Comparison of ENCODE assay signal across 1 cellular context in genomic region chr12:58814036-58814435, GRCh38.
TF ChIP-seq lines count a peak whose summit lies in the region.

No MANE protein-coding gene starts in this region.

TF ChIP-seq in GM23338, 12 proteins besides CTCF, POLR2A, EP300 and RAD21:
- no peak for TF ChIP-seq ZNF462 (CRISPR knock-in tag; IDR thresholded peaks at IDR 0.05)
- TF ChIP-seq, protein P1, sequence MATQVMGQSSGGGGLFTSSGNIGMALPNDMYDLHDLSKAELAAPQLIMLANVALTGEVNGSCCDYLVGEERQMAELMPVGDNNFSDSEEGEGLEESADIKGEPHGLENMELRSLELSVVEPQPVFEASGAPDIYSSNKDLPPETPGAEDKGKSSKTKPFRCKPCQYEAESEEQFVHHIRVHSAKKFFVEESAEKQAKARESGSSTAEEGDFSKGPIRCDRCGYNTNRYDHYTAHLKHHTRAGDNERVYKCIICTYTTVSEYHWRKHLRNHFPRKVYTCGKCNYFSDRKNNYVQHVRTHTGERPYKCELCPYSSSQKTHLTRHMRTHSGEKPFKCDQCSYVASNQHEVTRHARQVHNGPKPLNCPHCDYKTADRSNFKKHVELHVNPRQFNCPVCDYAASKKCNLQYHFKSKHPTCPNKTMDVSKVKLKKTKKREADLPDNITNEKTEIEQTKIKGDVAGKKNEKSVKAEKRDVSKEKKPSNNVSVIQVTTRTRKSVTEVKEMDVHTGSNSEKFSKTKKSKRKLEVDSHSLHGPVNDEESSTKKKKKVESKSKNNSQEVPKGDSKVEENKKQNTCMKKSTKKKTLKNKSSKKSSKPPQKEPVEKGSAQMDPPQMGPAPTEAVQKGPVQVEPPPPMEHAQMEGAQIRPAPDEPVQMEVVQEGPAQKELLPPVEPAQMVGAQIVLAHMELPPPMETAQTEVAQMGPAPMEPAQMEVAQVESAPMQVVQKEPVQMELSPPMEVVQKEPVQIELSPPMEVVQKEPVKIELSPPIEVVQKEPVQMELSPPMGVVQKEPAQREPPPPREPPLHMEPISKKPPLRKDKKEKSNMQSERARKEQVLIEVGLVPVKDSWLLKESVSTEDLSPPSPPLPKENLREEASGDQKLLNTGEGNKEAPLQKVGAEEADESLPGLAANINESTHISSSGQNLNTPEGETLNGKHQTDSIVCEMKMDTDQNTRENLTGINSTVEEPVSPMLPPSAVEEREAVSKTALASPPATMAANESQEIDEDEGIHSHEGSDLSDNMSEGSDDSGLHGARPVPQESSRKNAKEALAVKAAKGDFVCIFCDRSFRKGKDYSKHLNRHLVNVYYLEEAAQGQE (IDR thresholded peaks at IDR 0.05; ENCODE audit: unreplicated experiment), result no peak
- TF ChIP-seq ZNF114 (CRISPR knock-in tag; IDR thresholded peaks at IDR 0.05), result no peak
- no peak for TF ChIP-seq POLR2AphosphoS5 (IDR thresholded peaks at IDR 0.05; ENCODE audit: low read depth)
- no peak for TF ChIP-seq NANOG (IDR thresholded peaks at IDR 0.05; ENCODE audit: borderline replicate concordance)
- no peak for TF ChIP-seq EZH2 (IDR thresholded peaks at IDR 0.05; ENCODE audit: low read depth, unreplicated experiment)
- no peak for TF ChIP-seq ZNF331 (CRISPR knock-in tag; IDR thresholded peaks at IDR 0.05; ENCODE audit: low read depth)
- no peak for TF ChIP-seq JUNB (IDR thresholded peaks at IDR 0.05; ENCODE audit: unreplicated experiment)
- TF ChIP-seq, protein P2, sequence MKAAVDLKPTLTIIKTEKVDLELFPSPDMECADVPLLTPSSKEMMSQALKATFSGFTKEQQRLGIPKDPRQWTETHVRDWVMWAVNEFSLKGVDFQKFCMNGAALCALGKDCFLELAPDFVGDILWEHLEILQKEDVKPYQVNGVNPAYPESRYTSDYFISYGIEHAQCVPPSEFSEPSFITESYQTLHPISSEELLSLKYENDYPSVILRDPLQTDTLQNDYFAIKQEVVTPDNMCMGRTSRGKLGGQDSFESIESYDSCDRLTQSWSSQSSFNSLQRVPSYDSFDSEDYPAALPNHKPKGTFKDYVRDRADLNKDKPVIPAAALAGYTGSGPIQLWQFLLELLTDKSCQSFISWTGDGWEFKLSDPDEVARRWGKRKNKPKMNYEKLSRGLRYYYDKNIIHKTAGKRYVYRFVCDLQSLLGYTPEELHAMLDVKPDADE (IDR thresholded peaks at IDR 0.05), result no peak
- TF ChIP-seq EZH2phosphoT487 (IDR thresholded peaks at IDR 0.05; ENCODE audit: unreplicated experiment), result no peak
- TF ChIP-seq CREB1 (CRISPR knock-in tag; IDR thresholded peaks at IDR 0.05; ENCODE audit: low read depth), result no peak
